In genomic region chr20:14336667-14337066, GRCh38 we compare ENCODE assay signal across 9 cellular contexts. TPM values are rescaled to one million over a fixed set of nuclear protein-coding genes. Genes with fewer than 3 reads are reported as not detected.
A peak's percentile ranks its signal among the peaks of the same experiment; 100 is the strongest.
DNase-seq lines count a peak whose midpoint lies in the region; ATAC-seq and TF ChIP-seq lines count a peak whose summit lies in the region.
"Had no signal": no experiment of that assay in that cellular context is flagged by ENCODE, and none has a peak within 500 bp of the region (broad histone marks: within the 10 kb centered on the region; RNA-seq: fewer than 3 reads in every experiment).

No MANE protein-coding gene starts in this region.

- H3K4me3 ChIP-seq in AG04449 (ENCODE audit: low read depth, low read length): peak overlapping the region; percentile 63
- H3K4me3 ChIP-seq in endocrine pancreas (ENCODE audit: control insufficient read depth, insufficient read depth, low read length): peak overlapping the region; percentile 98

- H3K27ac Mint-ChIP-seq in stimulated activated naive CD8-positive, alpha-beta T cell treated with anti-CD3 and anti-CD28 coated beads, Interleukin-15, amount 100 ng/mL, for 72 hours: no peak overlapping the region
- no peak overlapping the region for H3K27ac Mint-ChIP-seq in natural killer cell

- no peak for TF ChIP-seq CTCF in AG04449 (IDR thresholded peaks at IDR 0.05; ENCODE audit: insufficient read depth, low read length, missing control alignments)
- TF ChIP-seq CTCF in natural killer cell (IDR thresholded peaks at IDR 0.05): no peak

- no peaks in the 10 kb centered on the region for H3K9me3 ChIP-seq in endocrine pancreas (ENCODE audit: control insufficient read depth, low read length)

- no peak for DNase-seq in AG04449 (ENCODE audit: low read depth, low spot score)
- DNase-seq in NCI-H1694 (lab: John Stamatoyannopoulos, UW): peak; percentile 16
- DNase-seq in myocyte (ENCODE audit: low read depth): peak; percentile 25
- DNase-seq in stimulated activated naive CD8-positive, alpha-beta T cell treated with anti-CD3 and anti-CD28 coated beads, Interleukin-15, amount 100 ng/mL, for 72 hours: no peak
- no peak for DNase-seq in natural killer cell
- no peak for DNase-seq in AML-193 (lab: John Stamatoyannopoulos, UW)
- no peak for DNase-seq in NCI-H2107 (lab: John Stamatoyannopoulos, UW)
- DNase-seq: NCI-H345 had no signal

- H3K27me3 Mint-ChIP-seq in stimulated activated naive CD8-positive, alpha-beta T cell treated with anti-CD3 and anti-CD28 coated beads, Interleukin-15, amount 100 ng/mL, for 72 hours: no peaks in the 10 kb centered on the region
- no peaks in the 10 kb centered on the region for H3K27me3 Mint-ChIP-seq in natural killer cell (ENCODE audit: low read depth in 2 of 2)

- POLR2A ChIA-PET in AG04449 (lab: Yijun Ruan, JAX): interaction anchor here (1.1 kb wide), 1 partner anchor 1500 kb away, joined by 3 read pairs; no protein-coding TSS in a partner anchor

- H3K27me3 ChIP-seq in endocrine pancreas (ENCODE audit: control insufficient read depth, insufficient read depth, low read length): no peaks in the 10 kb centered on the region

- no peaks in the 10 kb centered on the region for H3K36me3 ChIP-seq in endocrine pancreas (ENCODE audit: control insufficient read depth, insufficient read depth, low read length)

- H3K9me3 Mint-ChIP-seq in stimulated activated naive CD8-positive, alpha-beta T cell treated with anti-CD3 and anti-CD28 coated beads, Interleukin-15, amount 100 ng/mL, for 72 hours: no peaks in the 10 kb centered on the region
- H3K9me3 Mint-ChIP-seq in natural killer cell: peaks cover 0 to 2% of the 10 kb centered on the region in 2 donors

- H3K4me1 ChIP-seq in endocrine pancreas (ENCODE audit: control insufficient read depth, insufficient read depth, low read length): peaks cover 15% of the 10 kb centered on the region

- H3K9ac ChIP-seq in endocrine pancreas (ENCODE audit: control insufficient read depth, insufficient read depth, low read length): peak overlapping the region; percentile 47

- H3K4me3 Mint-ChIP-seq in stimulated activated naive CD8-positive, alpha-beta T cell treated with anti-CD3 and anti-CD28 coated beads, Interleukin-15, amount 100 ng/mL, for 72 hours: no peak overlapping the region
- no peak overlapping the region for H3K4me3 Mint-ChIP-seq in natural killer cell

- H3K4me1 Mint-ChIP-seq in stimulated activated naive CD8-positive, alpha-beta T cell treated with anti-CD3 and anti-CD28 coated beads, Interleukin-15, amount 100 ng/mL, for 72 hours: no peaks in the 10 kb centered on the region
- no peaks in the 10 kb centered on the region for H3K4me1 Mint-ChIP-seq in natural killer cell

- CTCF ChIA-PET in AG04449 (lab: Yijun Ruan, JAX): no interaction called here

- ATAC-seq in stimulated activated naive CD8-positive, alpha-beta T cell treated with anti-CD3 and anti-CD28 coated beads, Interleukin-15, amount 100 ng/mL, for 72 hours: no peak
- no peak for ATAC-seq in natural killer cell

- H3K36me3 Mint-ChIP-seq in natural killer cell: no peaks in the 10 kb centered on the region

- intact Hi-C loops in natural killer cell (cut with micrococcal nuclease): no loop called here

RNA-seq across cellular contexts. Expression of gene FLRT3, which starts 0.7 kb away (rescaled TPM):
- 5.8 and 6.7 TPM in 2 replicates for total RNA-seq in myocyte
- 0.72 TPM for polyA plus RNA-seq in myocyte (2012)
- not detected for total RNA-seq in natural killer cell

Comparison
In these comparisons a context has a peak if more than half of its experiments do, and no peak if none do; other contexts are left out.
1. DNase-seq: peak in NCI-H1694 (single experiment) and myocyte (single experiment); none in AG04449 (single experiment), stimulated activated naive CD8-positive, alpha-beta T cell treated with anti-CD3 and anti-CD28 coated beads, Interleukin-15, amount 100 ng/mL, for 72 hours (0 of 2), natural killer cell (single experiment), AML-193 (0 of 2) and NCI-H2107 (single experiment).